ENCODE assay signal across 1 cellular context in the genomic region with DNA sequence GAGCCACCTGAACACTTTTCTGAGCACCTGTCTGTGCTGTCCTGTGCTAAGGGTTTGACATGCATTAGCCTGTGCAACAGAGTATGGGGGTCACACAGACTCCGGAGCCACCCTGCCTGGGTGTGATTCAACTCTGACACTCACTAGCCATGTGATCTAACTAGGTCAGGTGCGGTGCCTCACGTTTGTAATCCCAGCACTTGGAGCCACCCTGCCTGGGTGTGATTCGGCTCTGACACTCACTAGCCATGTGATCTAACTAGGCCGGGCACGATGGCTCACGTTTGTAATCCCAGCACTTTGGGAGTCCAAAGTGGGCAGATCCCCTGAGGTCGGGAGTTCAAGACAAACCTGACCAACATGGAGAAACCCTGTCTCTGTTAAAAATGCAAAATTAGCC.
TF ChIP-seq lines count a peak whose summit lies in the region.

No MANE protein-coding gene starts in this region.

TF ChIP-seq in HepG2, 621 proteins besides CTCF, POLR2A, EP300 and RAD21:
- TF ChIP-seq, protein P1, sequence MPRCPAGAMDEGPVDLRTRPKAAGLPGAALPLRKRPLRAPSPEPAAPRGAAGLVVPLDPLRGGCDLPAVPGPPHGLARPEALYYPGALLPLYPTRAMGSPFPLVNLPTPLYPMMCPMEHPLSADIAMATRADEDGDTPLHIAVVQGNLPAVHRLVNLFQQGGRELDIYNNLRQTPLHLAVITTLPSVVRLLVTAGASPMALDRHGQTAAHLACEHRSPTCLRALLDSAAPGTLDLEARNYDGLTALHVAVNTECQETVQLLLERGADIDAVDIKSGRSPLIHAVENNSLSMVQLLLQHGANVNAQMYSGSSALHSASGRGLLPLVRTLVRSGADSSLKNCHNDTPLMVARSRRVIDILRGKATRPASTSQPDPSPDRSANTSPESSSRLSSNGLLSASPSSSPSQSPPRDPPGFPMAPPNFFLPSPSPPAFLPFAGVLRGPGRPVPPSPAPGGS (CRISPR knock-in tag; IDR thresholded peaks at IDR 0.05), result no peak
- no peak for TF ChIP-seq XBP1 (CRISPR knock-in tag; IDR thresholded peaks at IDR 0.05)
- TF ChIP-seq MEIS2 (CRISPR knock-in tag; IDR thresholded peaks at IDR 0.05), result no peak
- no peak for TF ChIP-seq FOXM1 (CRISPR knock-in tag; IDR thresholded peaks at IDR 0.05)
